In the genomic region with DNA sequence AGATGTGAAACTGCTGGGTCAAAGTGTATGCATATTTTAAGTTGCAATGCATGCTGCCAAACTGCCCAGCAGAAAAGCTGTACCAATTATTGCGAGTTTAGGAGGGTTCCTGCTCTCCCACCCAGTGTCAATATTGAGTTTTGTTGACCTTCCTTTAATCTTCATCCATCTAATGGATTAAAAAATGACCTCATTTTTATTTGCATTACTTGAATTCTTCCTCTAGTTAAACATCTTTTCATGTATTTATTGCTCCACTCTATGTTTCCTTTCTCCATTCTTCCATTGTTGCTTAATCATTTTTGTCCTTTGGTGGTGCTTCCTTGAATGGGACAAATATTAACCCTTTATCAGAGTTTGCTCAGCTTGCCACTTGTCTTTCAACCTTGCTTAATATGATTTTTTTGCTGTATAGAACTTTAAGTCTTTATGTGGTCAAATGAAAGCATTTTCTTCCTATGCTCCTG, we compare ENCODE assay signal across 1 cellular context.
TF ChIP-seq lines count a peak whose summit lies in the region.

No MANE protein-coding gene starts in this region.

TF ChIP-seq in HepG2, 621 proteins besides CTCF, POLR2A, EP300 and RAD21 (continued from another document and continues in another):
- 0 out of 2 replicates have a peak, but pooled peaks have one; percentile 29 for TF ChIP-seq JUN (CRISPR knock-in tag; IDR thresholded peaks at IDR 0.05)
- TF ChIP-seq ZNF709 (CRISPR knock-in tag; IDR thresholded peaks at IDR 0.05): no peak
- 0 out of 2 replicates have a peak, but pooled peaks have one; percentile 32 for TF ChIP-seq ZFP1 (CRISPR knock-in tag; IDR thresholded peaks at IDR 0.05)
- TF ChIP-seq, protein P1, sequence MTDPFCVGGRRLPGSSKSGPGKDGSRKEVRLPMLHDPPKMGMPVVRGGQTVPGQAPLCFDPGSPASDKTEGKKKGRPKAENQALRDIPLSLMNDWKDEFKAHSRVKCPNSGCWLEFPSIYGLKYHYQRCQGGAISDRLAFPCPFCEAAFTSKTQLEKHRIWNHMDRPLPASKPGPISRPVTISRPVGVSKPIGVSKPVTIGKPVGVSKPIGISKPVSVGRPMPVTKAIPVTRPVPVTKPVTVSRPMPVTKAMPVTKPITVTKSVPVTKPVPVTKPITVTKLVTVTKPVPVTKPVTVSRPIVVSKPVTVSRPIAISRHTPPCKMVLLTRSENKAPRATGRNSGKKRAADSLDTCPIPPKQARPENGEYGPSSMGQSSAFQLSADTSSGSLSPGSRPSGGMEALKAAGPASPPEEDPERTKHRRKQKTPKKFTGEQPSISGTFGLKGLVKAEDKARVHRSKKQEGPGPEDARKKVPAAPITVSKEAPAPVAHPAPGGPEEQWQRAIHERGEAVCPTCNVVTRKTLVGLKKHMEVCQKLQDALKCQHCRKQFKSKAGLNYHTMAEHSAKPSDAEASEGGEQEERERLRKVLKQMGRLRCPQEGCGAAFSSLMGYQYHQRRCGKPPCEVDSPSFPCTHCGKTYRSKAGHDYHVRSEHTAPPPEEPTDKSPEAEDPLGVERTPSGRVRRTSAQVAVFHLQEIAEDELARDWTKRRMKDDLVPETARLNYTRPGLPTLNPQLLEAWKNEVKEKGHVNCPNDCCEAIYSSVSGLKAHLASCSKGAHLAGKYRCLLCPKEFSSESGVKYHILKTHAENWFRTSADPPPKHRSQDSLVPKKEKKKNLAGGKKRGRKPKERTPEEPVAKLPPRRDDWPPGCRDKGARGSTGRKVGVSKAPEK (CRISPR knock-in tag; IDR thresholded peaks at IDR 0.05; ENCODE audit: borderline replicate concordance): no peak
- TF ChIP-seq, protein P2, sequence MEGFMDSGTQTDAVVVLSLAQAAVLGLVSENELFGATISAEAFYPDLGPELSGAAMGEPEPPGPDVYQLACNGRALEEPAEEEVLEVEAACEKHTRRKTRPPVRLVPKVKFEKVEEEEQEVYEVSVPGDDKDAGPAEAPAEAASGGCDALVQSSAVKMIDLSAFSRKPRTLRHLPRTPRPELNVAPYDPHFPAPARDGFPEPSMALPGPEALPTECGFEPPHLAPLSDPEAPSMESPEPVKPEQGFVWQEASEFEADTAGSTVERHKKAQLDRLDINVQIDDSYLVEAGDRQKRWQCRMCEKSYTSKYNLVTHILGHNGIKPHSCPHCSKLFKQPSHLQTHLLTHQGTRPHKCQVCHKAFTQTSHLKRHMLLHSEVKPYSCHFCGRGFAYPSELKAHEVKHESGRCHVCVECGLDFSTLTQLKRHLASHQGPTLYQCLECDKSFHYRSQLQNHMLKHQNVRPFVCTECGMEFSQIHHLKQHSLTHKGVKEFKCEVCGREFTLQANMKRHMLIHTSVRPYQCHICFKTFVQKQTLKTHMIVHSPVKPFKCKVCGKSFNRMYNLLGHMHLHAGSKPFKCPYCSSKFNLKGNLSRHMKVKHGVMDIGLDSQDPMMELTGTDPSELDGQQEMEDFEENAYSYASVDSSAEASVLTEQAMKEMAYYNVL (CRISPR knock-in tag; IDR thresholded peaks at IDR 0.05; ENCODE audit: borderline replicate concordance): peak; percentile 96
- TF ChIP-seq, protein P3, sequence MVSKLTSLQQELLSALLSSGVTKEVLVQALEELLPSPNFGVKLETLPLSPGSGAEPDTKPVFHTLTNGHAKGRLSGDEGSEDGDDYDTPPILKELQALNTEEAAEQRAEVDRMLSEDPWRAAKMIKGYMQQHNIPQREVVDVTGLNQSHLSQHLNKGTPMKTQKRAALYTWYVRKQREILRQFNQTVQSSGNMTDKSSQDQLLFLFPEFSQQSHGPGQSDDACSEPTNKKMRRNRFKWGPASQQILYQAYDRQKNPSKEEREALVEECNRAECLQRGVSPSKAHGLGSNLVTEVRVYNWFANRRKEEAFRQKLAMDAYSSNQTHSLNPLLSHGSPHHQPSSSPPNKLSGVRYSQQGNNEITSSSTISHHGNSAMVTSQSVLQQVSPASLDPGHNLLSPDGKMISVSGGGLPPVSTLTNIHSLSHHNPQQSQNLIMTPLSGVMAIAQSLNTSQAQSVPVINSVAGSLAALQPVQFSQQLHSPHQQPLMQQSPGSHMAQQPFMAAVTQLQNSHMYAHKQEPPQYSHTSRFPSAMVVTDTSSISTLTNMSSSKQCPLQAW (CRISPR knock-in tag; IDR thresholded peaks at IDR 0.05): no peak
- peak; percentile 94 for TF ChIP-seq NR2F2 (IDR thresholded peaks at IDR 0.05; ENCODE audit: borderline replicate concordance, low read depth)
- TF ChIP-seq RCOR2 (CRISPR knock-in tag; IDR thresholded peaks at IDR 0.05): peak; percentile 64; the same call in 1 of the 2 replicates
- peak; percentile 44; the same call in 1 of the 2 replicates for TF ChIP-seq SP5 (CRISPR knock-in tag; IDR thresholded peaks at IDR 0.05; ENCODE audit: borderline replicate concordance, low read depth)
- peak; percentile 94 for TF ChIP-seq FOXA3 (CRISPR knock-in tag; IDR thresholded peaks at IDR 0.05)
- no peak for TF ChIP-seq RFX1 (IDR thresholded peaks at IDR 0.05)
- TF ChIP-seq, protein P4, sequence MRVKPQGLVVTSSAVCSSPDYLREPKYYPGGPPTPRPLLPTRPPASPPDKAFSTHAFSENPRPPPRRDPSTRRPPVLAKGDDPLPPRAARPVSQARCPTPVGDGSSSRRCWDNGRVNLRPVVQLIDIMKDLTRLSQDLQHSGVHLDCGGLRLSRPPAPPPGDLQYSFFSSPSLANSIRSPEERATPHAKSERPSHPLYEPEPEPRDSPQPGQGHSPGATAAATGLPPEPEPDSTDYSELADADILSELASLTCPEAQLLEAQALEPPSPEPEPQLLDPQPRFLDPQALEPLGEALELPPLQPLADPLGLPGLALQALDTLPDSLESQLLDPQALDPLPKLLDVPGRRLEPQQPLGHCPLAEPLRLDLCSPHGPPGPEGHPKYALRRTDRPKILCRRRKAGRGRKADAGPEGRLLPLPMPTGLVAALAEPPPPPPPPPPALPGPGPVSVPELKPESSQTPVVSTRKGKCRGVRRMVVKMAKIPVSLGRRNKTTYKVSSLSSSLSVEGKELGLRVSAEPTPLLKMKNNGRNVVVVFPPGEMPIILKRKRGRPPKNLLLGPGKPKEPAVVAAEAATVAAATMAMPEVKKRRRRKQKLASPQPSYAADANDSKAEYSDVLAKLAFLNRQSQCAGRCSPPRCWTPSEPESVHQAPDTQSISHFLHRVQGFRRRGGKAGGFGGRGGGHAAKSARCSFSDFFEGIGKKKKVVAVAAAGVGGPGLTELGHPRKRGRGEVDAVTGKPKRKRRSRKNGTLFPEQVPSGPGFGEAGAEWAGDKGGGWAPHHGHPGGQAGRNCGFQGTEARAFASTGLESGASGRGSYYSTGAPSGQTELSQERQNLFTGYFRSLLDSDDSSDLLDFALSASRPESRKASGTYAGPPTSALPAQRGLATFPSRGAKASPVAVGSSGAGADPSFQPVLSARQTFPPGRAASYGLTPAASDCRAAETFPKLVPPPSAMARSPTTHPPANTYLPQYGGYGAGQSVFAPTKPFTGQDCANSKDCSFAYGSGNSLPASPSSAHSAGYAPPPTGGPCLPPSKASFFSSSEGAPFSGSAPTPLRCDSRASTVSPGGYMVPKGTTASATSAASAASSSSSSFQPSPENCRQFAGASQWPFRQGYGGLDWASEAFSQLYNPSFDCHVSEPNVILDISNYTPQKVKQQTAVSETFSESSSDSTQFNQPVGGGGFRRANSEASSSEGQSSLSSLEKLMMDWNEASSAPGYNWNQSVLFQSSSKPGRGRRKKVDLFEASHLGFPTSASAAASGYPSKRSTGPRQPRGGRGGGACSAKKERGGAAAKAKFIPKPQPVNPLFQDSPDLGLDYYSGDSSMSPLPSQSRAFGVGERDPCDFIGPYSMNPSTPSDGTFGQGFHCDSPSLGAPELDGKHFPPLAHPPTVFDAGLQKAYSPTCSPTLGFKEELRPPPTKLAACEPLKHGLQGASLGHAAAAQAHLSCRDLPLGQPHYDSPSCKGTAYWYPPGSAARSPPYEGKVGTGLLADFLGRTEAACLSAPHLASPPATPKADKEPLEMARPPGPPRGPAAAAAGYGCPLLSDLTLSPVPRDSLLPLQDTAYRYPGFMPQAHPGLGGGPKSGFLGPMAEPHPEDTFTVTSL (CRISPR knock-in tag; IDR thresholded peaks at IDR 0.05; ENCODE audit: borderline replicate concordance): 0 out of 2 replicates have a peak, but pooled peaks have one; percentile 15
- TF ChIP-seq ZNF446 (CRISPR knock-in tag; IDR thresholded peaks at IDR 0.05): no peak
- TF ChIP-seq MIXL1 (CRISPR knock-in tag; IDR thresholded peaks at IDR 0.05): peak; percentile 74; the same call in 1 of the 2 replicates
- TF ChIP-seq, protein P5, sequence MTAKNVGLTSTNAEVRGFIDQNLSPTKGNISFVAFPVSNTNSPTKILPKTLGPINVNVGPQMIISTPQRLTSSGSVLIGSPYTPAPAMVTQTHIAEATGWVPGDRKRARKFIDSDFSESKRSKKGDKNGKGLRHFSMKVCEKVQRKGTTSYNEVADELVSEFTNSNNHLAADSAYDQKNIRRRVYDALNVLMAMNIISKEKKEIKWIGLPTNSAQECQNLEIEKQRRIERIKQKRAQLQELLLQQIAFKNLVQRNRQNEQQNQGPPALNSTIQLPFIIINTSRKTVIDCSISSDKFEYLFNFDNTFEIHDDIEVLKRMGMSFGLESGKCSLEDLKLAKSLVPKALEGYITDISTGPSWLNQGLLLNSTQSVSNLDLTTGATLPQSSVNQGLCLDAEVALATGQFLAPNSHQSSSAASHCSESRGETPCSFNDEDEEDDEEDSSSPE (CRISPR knock-in tag; IDR thresholded peaks at IDR 0.05): no peak
- peak; percentile 40; the same call in 1 of the 2 replicates for TF ChIP-seq TBX3 (IDR thresholded peaks at IDR 0.05; ENCODE audit: borderline replicate concordance)
- peak; percentile 78 for TF ChIP-seq ELF3 (CRISPR knock-in tag; IDR thresholded peaks at IDR 0.05)
- peak; percentile 51; the same call in 1 of the 2 replicates for TF ChIP-seq TGIF2 (CRISPR knock-in tag; IDR thresholded peaks at IDR 0.05)
- no peak for TF ChIP-seq ZNF234 (CRISPR knock-in tag; conservative IDR thresholded peaks at IDR 0.05)
- TF ChIP-seq MED13 (CRISPR knock-in tag; IDR thresholded peaks at IDR 0.05): peak; percentile 79
- TF ChIP-seq CREB1 (IDR thresholded peaks at IDR 0.05): no peak
- peak; percentile 68; the same call in 1 of the 2 replicates for TF ChIP-seq CREB1 (CRISPR knock-in tag; IDR thresholded peaks at IDR 0.05)
- TF ChIP-seq ISL2 (CRISPR knock-in tag; IDR thresholded peaks at IDR 0.05): peak; percentile 100
- no peak for TF ChIP-seq ZBTB7B (CRISPR knock-in tag; IDR thresholded peaks at IDR 0.05)
- TF ChIP-seq FOXJ3 (CRISPR knock-in tag; IDR thresholded peaks at IDR 0.05; ENCODE audit: borderline replicate concordance): peak; percentile 85; the same call in 1 of the 2 replicates
- peak; percentile 52 for TF ChIP-seq TEAD3 (CRISPR knock-in tag; optimal IDR thresholded peaks at IDR 0.05; ENCODE audit: borderline replicate concordance)
- TF ChIP-seq SMAD9 (CRISPR knock-in tag; IDR thresholded peaks at IDR 0.05): no peak
- TF ChIP-seq, protein P6, sequence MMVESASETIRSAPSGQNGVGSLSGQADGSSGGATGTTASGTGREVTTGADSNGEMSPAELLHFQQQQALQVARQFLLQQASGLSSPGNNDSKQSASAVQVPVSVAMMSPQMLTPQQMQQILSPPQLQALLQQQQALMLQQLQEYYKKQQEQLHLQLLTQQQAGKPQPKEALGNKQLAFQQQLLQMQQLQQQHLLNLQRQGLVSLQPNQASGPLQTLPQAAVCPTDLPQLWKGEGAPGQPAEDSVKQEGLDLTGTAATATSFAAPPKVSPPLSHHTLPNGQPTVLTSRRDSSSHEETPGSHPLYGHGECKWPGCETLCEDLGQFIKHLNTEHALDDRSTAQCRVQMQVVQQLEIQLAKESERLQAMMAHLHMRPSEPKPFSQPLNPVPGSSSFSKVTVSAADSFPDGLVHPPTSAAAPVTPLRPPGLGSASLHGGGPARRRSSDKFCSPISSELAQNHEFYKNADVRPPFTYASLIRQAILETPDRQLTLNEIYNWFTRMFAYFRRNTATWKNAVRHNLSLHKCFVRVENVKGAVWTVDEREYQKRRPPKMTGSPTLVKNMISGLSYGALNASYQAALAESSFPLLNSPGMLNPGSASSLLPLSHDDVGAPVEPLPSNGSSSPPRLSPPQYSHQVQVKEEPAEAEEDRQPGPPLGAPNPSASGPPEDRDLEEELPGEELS (CRISPR knock-in tag; IDR thresholded peaks at IDR 0.05): peak; percentile 91
- TF ChIP-seq TBX2 (CRISPR knock-in tag; IDR thresholded peaks at IDR 0.05; ENCODE audit: borderline replicate concordance): peak; percentile 47; the same call in 1 of the 2 replicates
- TF ChIP-seq, protein P7, sequence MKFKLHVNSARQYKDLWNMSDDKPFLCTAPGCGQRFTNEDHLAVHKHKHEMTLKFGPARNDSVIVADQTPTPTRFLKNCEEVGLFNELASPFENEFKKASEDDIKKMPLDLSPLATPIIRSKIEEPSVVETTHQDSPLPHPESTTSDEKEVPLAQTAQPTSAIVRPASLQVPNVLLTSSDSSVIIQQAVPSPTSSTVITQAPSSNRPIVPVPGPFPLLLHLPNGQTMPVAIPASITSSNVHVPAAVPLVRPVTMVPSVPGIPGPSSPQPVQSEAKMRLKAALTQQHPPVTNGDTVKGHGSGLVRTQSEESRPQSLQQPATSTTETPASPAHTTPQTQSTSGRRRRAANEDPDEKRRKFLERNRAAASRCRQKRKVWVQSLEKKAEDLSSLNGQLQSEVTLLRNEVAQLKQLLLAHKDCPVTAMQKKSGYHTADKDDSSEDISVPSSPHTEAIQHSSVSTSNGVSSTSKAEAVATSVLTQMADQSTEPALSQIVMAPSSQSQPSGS (CRISPR knock-in tag; IDR thresholded peaks at IDR 0.05): peak; percentile 97
- peak; percentile 52; the same call in 1 of the 2 replicates for TF ChIP-seq ZNF331 (CRISPR knock-in tag; IDR thresholded peaks at IDR 0.05)
- TF ChIP-seq ZBTB3 (CRISPR knock-in tag; IDR thresholded peaks at IDR 0.05; ENCODE audit: borderline replicate concordance, low read depth): no peak
- no peak; the same call in 1 of the 2 replicates for TF ChIP-seq RXRA (CRISPR knock-in tag; IDR thresholded peaks at IDR 0.05)
- TF ChIP-seq ONECUT2 (CRISPR knock-in tag; IDR thresholded peaks at IDR 0.05): 0 out of 2 replicates have a peak, but pooled peaks have one; percentile 16
- TF ChIP-seq ZNF530 (CRISPR knock-in tag; IDR thresholded peaks at IDR 0.05; ENCODE audit: low read depth): no peak
- TF ChIP-seq HOXA9 (CRISPR knock-in tag; IDR thresholded peaks at IDR 0.05; ENCODE audit: borderline replicate concordance): no peak
- no peak for TF ChIP-seq POLR2AphosphoS5 (IDR thresholded peaks at IDR 0.05; ENCODE audit: low read depth, low read length)
- no peak for TF ChIP-seq ELF4 (CRISPR knock-in tag; IDR thresholded peaks at IDR 0.05; ENCODE audit: borderline replicate concordance)
- peak; percentile 47; the same call in 1 of the 2 replicates for TF ChIP-seq NFYC (CRISPR knock-in tag; IDR thresholded peaks at IDR 0.05)
- TF ChIP-seq, protein P8, sequence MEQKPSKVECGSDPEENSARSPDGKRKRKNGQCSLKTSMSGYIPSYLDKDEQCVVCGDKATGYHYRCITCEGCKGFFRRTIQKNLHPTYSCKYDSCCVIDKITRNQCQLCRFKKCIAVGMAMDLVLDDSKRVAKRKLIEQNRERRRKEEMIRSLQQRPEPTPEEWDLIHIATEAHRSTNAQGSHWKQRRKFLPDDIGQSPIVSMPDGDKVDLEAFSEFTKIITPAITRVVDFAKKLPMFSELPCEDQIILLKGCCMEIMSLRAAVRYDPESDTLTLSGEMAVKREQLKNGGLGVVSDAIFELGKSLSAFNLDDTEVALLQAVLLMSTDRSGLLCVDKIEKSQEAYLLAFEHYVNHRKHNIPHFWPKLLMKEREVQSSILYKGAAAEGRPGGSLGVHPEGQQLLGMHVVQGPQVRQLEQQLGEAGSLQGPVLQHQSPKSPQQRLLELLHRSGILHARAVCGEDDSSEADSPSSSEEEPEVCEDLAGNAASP (CRISPR knock-in tag; IDR thresholded peaks at IDR 0.05; ENCODE audit: borderline replicate concordance): peak; percentile 77; the same call in 1 of the 2 replicates
